Comparison of ENCODE assay signal across 13 cellular contexts in the genomic region with DNA sequence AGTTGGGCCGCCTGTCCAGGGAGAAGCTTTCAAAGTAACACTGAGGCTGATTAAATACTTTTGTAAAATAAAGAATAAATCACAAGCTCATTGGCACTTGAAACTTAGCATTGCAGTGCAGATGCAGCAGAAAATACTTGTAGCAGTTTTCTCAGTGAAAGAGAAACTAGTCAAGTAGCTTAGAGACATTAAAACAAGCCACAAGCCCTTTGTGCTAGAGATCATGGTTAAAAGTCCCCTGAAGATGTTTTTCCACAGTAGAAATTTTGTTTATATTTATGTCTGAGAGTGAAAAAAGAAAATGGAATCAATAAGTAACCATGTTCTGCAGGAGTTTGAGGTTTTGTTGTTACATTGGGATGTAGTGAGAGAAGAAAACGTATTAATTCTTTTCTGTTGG. TPM values are rescaled to one million over a fixed set of nuclear protein-coding genes. Genes with fewer than 3 reads are reported as not detected.
DNase-seq lines count a peak whose midpoint lies in the region; ATAC-seq and TF ChIP-seq lines count a peak whose summit lies in the region.
"Had no signal": no experiment of that assay in that cellular context is flagged by ENCODE, and none has a peak within 500 bp of the region (broad histone marks: within the 10 kb centered on the region; RNA-seq: fewer than 3 reads in every experiment).

No MANE protein-coding gene starts in this region.

- H3K27me3 ChIP-seq in Karpas-422 (ENCODE audit: low read length) = no peaks in the 10 kb centered on the region
- no peaks in the 10 kb centered on the region for H3K27me3 ChIP-seq in upper lobe of right lung
- H3K27me3 ChIP-seq: BE2C, gastrocnemius medialis had no signal

- no peaks in the 10 kb centered on the region for H3K9me2 ChIP-seq in Karpas-422 (replicated peaks; ENCODE audit: insufficient read depth, low read length)

- H3K27ac ChIP-seq in Karpas-422 (ENCODE audit: low read length) (0 out of 2 replicates have a peak overlapping the region, but pooled peaks have one; percentile 0), upper lobe of right lung (no peak overlapping the region)
- H3K27ac ChIP-seq: gastrocnemius medialis, parathyroid adenoma had no signal

- H3K4me3 ChIP-seq in Karpas-422 (ENCODE audit: low read length) (no peak overlapping the region), upper lobe of right lung (no peak overlapping the region)
- H3K4me3 ChIP-seq: gastrocnemius medialis had no signal

- ATAC-seq in natural killer cell = no peak
- ATAC-seq in natural killer cell treated with Interleukin-12 subunit alpha and Interleukin-12 subunit beta and Interleukin-15 and Interleukin-18, amount 100 ng/mL, for 72 hours = no peak
- ATAC-seq in upper lobe of right lung = no peak
- ATAC-seq: gastrocnemius medialis, left cardiac atrium had no signal

- H3K4me3 Mint-ChIP-seq in natural killer cell = no peak overlapping the region
- H3K4me3 Mint-ChIP-seq in natural killer cell treated with Interleukin-12 subunit alpha and Interleukin-12 subunit beta and Interleukin-15 and Interleukin-18, amount 100 ng/mL, for 72 hours = no peak overlapping the region

- no peaks in the 10 kb centered on the region for H3K36me3 Mint-ChIP-seq in natural killer cell
- H3K36me3 Mint-ChIP-seq in natural killer cell treated with Interleukin-12 subunit alpha and Interleukin-12 subunit beta and Interleukin-15 and Interleukin-18, amount 100 ng/mL, for 72 hours = no peaks in the 10 kb centered on the region

- H3K36me3 ChIP-seq in Karpas-422 (ENCODE audit: insufficient read depth, low read length) = 0 out of 2 replicates have a peak, but pooled peaks cover 3% of the 10 kb centered on the region
- H3K36me3 ChIP-seq in upper lobe of right lung = no peaks in the 10 kb centered on the region
- H3K36me3 ChIP-seq: BE2C, gastrocnemius medialis had no signal

- H3K9me3 ChIP-seq in Karpas-422 (ENCODE audit: low read length) (no peaks in the 10 kb centered on the region), upper lobe of right lung (no peaks in the 10 kb centered on the region)
- H3K9me3 ChIP-seq: BE2C, gastrocnemius medialis had no signal

- H3K4me1 Mint-ChIP-seq in natural killer cell = peaks cover 37 to 42% of the 10 kb centered on the region in 2 donors
- H3K4me1 Mint-ChIP-seq in natural killer cell treated with Interleukin-12 subunit alpha and Interleukin-12 subunit beta and Interleukin-15 and Interleukin-18, amount 100 ng/mL, for 72 hours (ENCODE audit: low read depth in 2 of 2) = peaks cover 28 to 32% of the 10 kb centered on the region in 2 donors

- H2AFZ ChIP-seq in Karpas-422 (ENCODE audit: low read length) = no peak overlapping the region
- H2AFZ ChIP-seq: parathyroid adenoma had no signal

- TF ChIP-seq CTCF in natural killer cell (IDR thresholded peaks at IDR 0.05) (no peak), upper lobe of right lung (IDR thresholded peaks at IDR 0.05) (no peak)

- no peak overlapping the region for H3K4me2 ChIP-seq in Karpas-422 (ENCODE audit: low read depth, low read length, poor library complexity, severe bottlenecking)

- peak overlapping the region; percentile 84 to 86 for H3K27ac Mint-ChIP-seq in natural killer cell
- H3K27ac Mint-ChIP-seq in natural killer cell treated with Interleukin-12 subunit alpha and Interleukin-12 subunit beta and Interleukin-15 and Interleukin-18, amount 100 ng/mL, for 72 hours = peak overlapping the region in 1 of 2 donors; percentile 16

- H4K20me1 ChIP-seq in Karpas-422 (ENCODE audit: insufficient read depth, low read depth, low read length) = no peaks in the 10 kb centered on the region

- intact Hi-C loops in natural killer cell (cut with micrococcal nuclease) (no loop called here), upper lobe of right lung (cut with DNase I) (no loop called here)

- no peaks in the 10 kb centered on the region for H3K9me3 Mint-ChIP-seq in natural killer cell
- no peaks in the 10 kb centered on the region for H3K9me3 Mint-ChIP-seq in natural killer cell treated with Interleukin-12 subunit alpha and Interleukin-12 subunit beta and Interleukin-15 and Interleukin-18, amount 100 ng/mL, for 72 hours

- DNase-seq in natural killer cell (no peak), Karpas-422 (no peak), globus pallidus (ENCODE audit: low spot score) (peak; percentile 52), NCI-H1436 treated with DMSO at 0.1 percent for 48 hours (lab: John Stamatoyannopoulos, UW) (no peak), upper lobe of right lung (no peak), NCI-H128 (lab: John Stamatoyannopoulos, UW; ENCODE audit: unreplicated experiment) (no peak), mesenteric fat pad (ENCODE audit: low spot score) (no peak)
- no peak for DNase-seq in natural killer cell treated with Interleukin-12 subunit alpha and Interleukin-12 subunit beta and Interleukin-15 and Interleukin-18, amount 100 ng/mL, for 72 hours (ENCODE audit: low spot score)
- DNase-seq: BE2C, gastrocnemius medialis, left cardiac atrium, NCI-H2171 treated with DMSO at 0.1 percent for 48 hours had no signal

- H3K4me1 ChIP-seq in Karpas-422 (ENCODE audit: low read length) (peaks cover 23% of the 10 kb centered on the region), upper lobe of right lung (peaks cover 16% of the 10 kb centered on the region)
- H3K4me1 ChIP-seq: BE2C, parathyroid adenoma had no signal

- peaks cover 89% of the 10 kb centered on the region for H3K79me2 ChIP-seq in Karpas-422 (ENCODE audit: low read length)

- no peak overlapping the region for H3K9ac ChIP-seq in Karpas-422 (ENCODE audit: low read length)
- H3K9ac ChIP-seq: parathyroid adenoma had no signal

- no peaks in the 10 kb centered on the region for H3K27me3 Mint-ChIP-seq in natural killer cell (ENCODE audit: low read depth in 2 of 2)
- H3K27me3 Mint-ChIP-seq in natural killer cell treated with Interleukin-12 subunit alpha and Interleukin-12 subunit beta and Interleukin-15 and Interleukin-18, amount 100 ng/mL, for 72 hours = no peaks in the 10 kb centered on the region

RNA-seq across cellular contexts. Expression of a gene that starts 5.9 kb away (rescaled TPM):
- total RNA-seq in natural killer cell (10 to 100 TPM; 47.1 to 62.6 (median 55.2) TPM), upper lobe of right lung (63.9 TPM), mesenteric fat pad (55.3 TPM)
- 10 to 100 TPM; 39.5 to 64.0 TPM for total RNA-seq in natural killer cell treated with Interleukin-12 subunit alpha and Interleukin-12 subunit beta and Interleukin-15 and Interleukin-18, amount 100 ng/mL, for 72 hours
- total RNA-seq in Karpas-422 (2014; rRNA removed; shearing (Covaris generic); ENCODE audit: low replicate concordance) = 39.0 and 57.8 TPM in 2 replicates
